ENCODE assay signal across 8 cellular contexts in the genomic region with DNA sequence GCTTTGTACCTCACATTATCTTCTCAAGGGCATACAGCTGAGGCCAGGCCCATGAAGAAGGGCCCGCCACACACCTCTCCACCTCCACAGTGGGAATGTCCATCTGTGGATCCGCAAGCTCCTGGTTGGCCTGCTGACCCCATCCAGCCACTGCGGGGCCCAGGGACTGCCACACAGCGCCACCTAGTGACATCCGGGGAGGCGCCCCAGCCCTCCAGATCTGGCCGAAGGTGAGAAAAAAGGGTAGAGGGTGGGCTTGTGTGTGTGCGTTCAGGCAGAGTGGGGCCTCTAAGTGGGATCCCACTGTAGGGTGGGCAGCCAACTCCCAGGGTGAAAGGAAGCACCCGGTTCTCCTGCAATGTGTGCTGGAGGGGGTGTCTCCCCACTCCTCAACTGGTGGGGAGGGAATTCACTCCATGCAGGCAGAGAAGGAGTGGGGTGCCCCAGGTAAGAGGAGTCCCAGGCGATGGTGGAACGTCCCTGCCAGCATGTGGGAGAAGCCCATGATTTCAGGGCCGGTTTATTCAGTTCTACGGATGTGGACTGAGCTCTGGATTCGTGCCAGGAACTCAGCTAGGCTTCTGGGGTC.
DNase-seq lines count a peak whose midpoint lies in the region; ATAC-seq and TF ChIP-seq lines count a peak whose summit lies in the region.

No MANE protein-coding gene starts in this region.

- ATAC-seq in HG03095 (IDR thresholded peaks at IDR 0.05; ENCODE audit: unreplicated experiment) (peak; percentile 53), sciatic nerve (peak; percentile 35), HG03025 (IDR thresholded peaks at IDR 0.05; ENCODE audit: low FRiP score, unreplicated experiment) (no peak)

- H3K36me3 Mint-ChIP-seq in activated CD4-positive, alpha-beta T cell treated with anti-CD3 and anti-CD28 coated beads, Interleukin-2, amount 10 ng/mL, durations not matched to agents 7 days and 5 days (ENCODE audit: low read depth), result no peaks in the 10 kb centered on the region
- no peaks in the 10 kb centered on the region for H3K36me3 Mint-ChIP-seq in glutamatergic neuron (ENCODE audit: unreplicated experiment)

- H3K36me3 ChIP-seq in ascending aorta, result no peaks in the 10 kb centered on the region

- TF ChIP-seq CTCF in glutamatergic neuron (IDR thresholded peaks at IDR 0.05; ENCODE audit: partially characterized antibody, unreplicated experiment) (peak; percentile 61), ascending aorta (IDR thresholded peaks at IDR 0.05) (peak in 1 of 3 experiments; percentile 11)

- intact Hi-C loops in sciatic nerve (cut with DNase I), result no loop called here
- intact Hi-C loops in ascending aorta (cut with DNase I), result no loop called here

- H3K4me1 ChIP-seq in ascending aorta, result peaks cover 0 to 7% of the 10 kb centered on the region in 2 donors

- H3K9me3 ChIP-seq in ascending aorta, result no peaks in the 10 kb centered on the region

- CTCF ChIA-PET in activated CD4-positive, alpha-beta T cell treated with anti-CD3 and anti-CD28 coated beads, Interleukin-2, amount 10 ng/mL, durations not matched to agents 7 days and 5 days (lab: Charles Lee), result no interaction called here

- H3K27ac ChIP-seq in ascending aorta, result no peak overlapping the region

- H3K4me1 Mint-ChIP-seq in activated CD4-positive, alpha-beta T cell treated with anti-CD3 and anti-CD28 coated beads, Interleukin-2, amount 10 ng/mL, durations not matched to agents 7 days and 5 days, result peaks cover 7% of the 10 kb centered on the region
- H3K4me1 Mint-ChIP-seq in glutamatergic neuron (ENCODE audit: low read depth, unreplicated experiment), result peaks cover 8% of the 10 kb centered on the region

- no peaks in the 10 kb centered on the region for H3K9me3 Mint-ChIP-seq in activated CD4-positive, alpha-beta T cell treated with anti-CD3 and anti-CD28 coated beads, Interleukin-2, amount 10 ng/mL, durations not matched to agents 7 days and 5 days
- H3K9me3 Mint-ChIP-seq in glutamatergic neuron (ENCODE audit: unreplicated experiment), result peaks cover 8% of the 10 kb centered on the region

- POLR2A ChIA-PET in activated CD4-positive, alpha-beta T cell treated with anti-CD3 and anti-CD28 coated beads, Interleukin-2, amount 10 ng/mL, durations not matched to agents 7 days and 5 days (lab: Charles Lee), result no interaction called here

- H3K4me3 ChIP-seq in ascending aorta, result no peak overlapping the region

- H3K4me3 Mint-ChIP-seq in activated CD4-positive, alpha-beta T cell treated with anti-CD3 and anti-CD28 coated beads, Interleukin-2, amount 10 ng/mL, durations not matched to agents 7 days and 5 days, result no peak overlapping the region
- no peak overlapping the region for H3K4me3 Mint-ChIP-seq in glutamatergic neuron (ENCODE audit: unreplicated experiment)

- H3K27me3 Mint-ChIP-seq in activated CD4-positive, alpha-beta T cell treated with anti-CD3 and anti-CD28 coated beads, Interleukin-2, amount 10 ng/mL, durations not matched to agents 7 days and 5 days, result peaks cover 8% of the 10 kb centered on the region
- H3K27me3 Mint-ChIP-seq in glutamatergic neuron (ENCODE audit: unreplicated experiment), result peaks cover 3% of the 10 kb centered on the region

- no peaks in the 10 kb centered on the region for H3K27me3 ChIP-seq in ascending aorta

- H3K27ac Mint-ChIP-seq in activated CD4-positive, alpha-beta T cell treated with anti-CD3 and anti-CD28 coated beads, Interleukin-2, amount 10 ng/mL, durations not matched to agents 7 days and 5 days, result no peak overlapping the region
- no peak overlapping the region for H3K27ac Mint-ChIP-seq in glutamatergic neuron (ENCODE audit: unreplicated experiment)

- peak; percentile 67 for DNase-seq in activated CD4-positive, alpha-beta T cell treated with anti-CD3 and anti-CD28 coated beads for 48 hours
- DNase-seq in activated CD4-positive, alpha-beta T cell treated with anti-CD3 and anti-CD28 coated beads for 1 hour, result no peak
- peak; percentile 46 for DNase-seq in activated CD4-positive, alpha-beta T cell treated with anti-CD3 and anti-CD28 coated beads, Interleukin-2, amount 10 ng/mL, durations not matched to agents 7 days and 5 days
- DNase-seq in glutamatergic neuron (peak; percentile 83), sciatic nerve (ENCODE audit: low spot score) (no peak), ascending aorta (ENCODE audit: low spot score in 2 of 2) (no peak)

Comparison
In these comparisons a context has a peak if more than half of its experiments do, and no peak if none do; other contexts are left out.
1. DNase-seq: peak in activated CD4-positive, alpha-beta T cell treated with anti-CD3 and anti-CD28 coated beads for 48 hours (single experiment), activated CD4-positive, alpha-beta T cell treated with anti-CD3 and anti-CD28 coated beads, Interleukin-2, amount 10 ng/mL, durations not matched to agents 7 days and 5 days (single experiment) and glutamatergic neuron (single experiment); none in activated CD4-positive, alpha-beta T cell treated with anti-CD3 and anti-CD28 coated beads for 1 hour (single experiment), sciatic nerve (single experiment) and ascending aorta (0 of 2).